Comparison of ENCODE assay signal across 12 cellular contexts in genomic region chr13:45512148-45512498, GRCh38. TPM values are rescaled to one million over a fixed set of nuclear protein-coding genes. Genes with fewer than 3 reads are reported as not detected.
DNase-seq lines count a peak whose midpoint lies in the region; ATAC-seq and FAIRE-seq lines count a peak whose summit lies in the region.
"Had no signal": no experiment of that assay in that cellular context is flagged by ENCODE, and none has a peak within 500 bp of the region (broad histone marks: within the 10 kb centered on the region; RNA-seq: fewer than 3 reads in every experiment).

No MANE protein-coding gene starts in this region.

- CTCF ChIA-PET in CD4-positive, alpha-beta memory T cell (lab: Charles Lee; ENCODE audit: partially characterized antibody), result interaction anchor here (0.6 to 1.8 kb wide), 7 partner anchors 8 to 809 kb away, joined by 3 to 6 read pairs (median 3); no protein-coding TSS in a partner anchor

- intact Hi-C loops in CD4-positive, alpha-beta memory T cell (cut with micrococcal nuclease), result loop anchor here (5.0 kb wide), 1 partner anchor 465 kb away; no protein-coding TSS in a partner anchor

- no peaks in the 10 kb centered on the region for H3K9me3 Mint-ChIP-seq in CD4-positive, alpha-beta memory T cell
- H3K9me3 Mint-ChIP-seq in activated naive CD8-positive, alpha-beta T cell treated with anti-CD3 and anti-CD28 coated beads for 36 hours, result no peaks in the 10 kb centered on the region
- H3K9me3 Mint-ChIP-seq: neural crest cell had no signal

- in situ Hi-C loops in GM23248 (cut with MboI), result no loop called here

- no peaks in the 10 kb centered on the region for H3K9me2 ChIP-seq in GM23248 (ENCODE audit: insufficient read depth)

- H3K4me3 Mint-ChIP-seq in CD4-positive, alpha-beta memory T cell, result no peak overlapping the region
- no peak overlapping the region for H3K4me3 Mint-ChIP-seq in activated naive CD8-positive, alpha-beta T cell treated with anti-CD3 and anti-CD28 coated beads for 36 hours
- H3K4me3 Mint-ChIP-seq: neural crest cell had no signal

- peaks cover 40 to 63% of the 10 kb centered on the region in 2 donors for H3K36me3 Mint-ChIP-seq in CD4-positive, alpha-beta memory T cell
- peaks cover 12% of the 10 kb centered on the region for H3K36me3 Mint-ChIP-seq in activated naive CD8-positive, alpha-beta T cell treated with anti-CD3 and anti-CD28 coated beads for 36 hours

- DNase-seq in CD4-positive, alpha-beta memory T cell, result no peak
- DNase-seq in GM23248, result peak; percentile 28
- no peak for DNase-seq in activated naive CD8-positive, alpha-beta T cell treated with anti-CD3 and anti-CD28 coated beads for 36 hours
- no peak for DNase-seq in NCI-H748 (lab: John Stamatoyannopoulos, UW; ENCODE audit: unreplicated experiment)
- DNase-seq: SHP77 treated with DMSO at 0.1 percent for 48 hours; stimulated activated CD4-positive, alpha-beta T cell treated with anti-CD3 and anti-CD28 coated beads, Interleukin-2, amount 100 ng/mL, for 48 hours had no signal

- no peaks in the 10 kb centered on the region for H3K27me3 Mint-ChIP-seq in CD4-positive, alpha-beta memory T cell
- no peaks in the 10 kb centered on the region for H3K27me3 Mint-ChIP-seq in activated naive CD8-positive, alpha-beta T cell treated with anti-CD3 and anti-CD28 coated beads for 36 hours

- H4K20me1 ChIP-seq in GM23248 (ENCODE audit: insufficient read depth), result no peaks in the 10 kb centered on the region; the same call in 1 of the 2 replicates

- WGBS in GM23248 (ENCODE audit: low coverage in 1 of 2, low lambda C conversion rate in 2 of 2, missing lambda C conversion rate in 2 of 2), 2 experiments, result 6 to 12% methylated on average over 1 of the region's 1 CpG

- H3K9me3 ChIP-seq in CD4-positive, alpha-beta memory T cell (ENCODE audit: control insufficient read depth in 1 of 2, low read length in 2 of 2), result no peaks in the 10 kb centered on the region
- no peaks in the 10 kb centered on the region for H3K9me3 ChIP-seq in GM23248 (ENCODE audit: low read depth)
- H3K9me3 ChIP-seq: esophagus muscularis mucosa had no signal

- peaks cover 3% of the 10 kb centered on the region for H3K4me1 ChIP-seq in CD4-positive, alpha-beta memory T cell (ENCODE audit: insufficient read depth, low read length)
- H3K4me1 ChIP-seq in GM23248 (ENCODE audit: insufficient read depth), result peaks cover 4% of the 10 kb centered on the region; the same call in 1 of the 2 replicates

- H3K9ac ChIP-seq in GM23248, result 0 out of 2 replicates have a peak overlapping the region, but pooled peaks have one; percentile 26

- H2AFZ ChIP-seq in GM23248, result no peak overlapping the region

- no peak overlapping the region for H3K27ac ChIP-seq in CD4-positive, alpha-beta memory T cell (ENCODE audit: low read depth, low read length)
- H3K27ac ChIP-seq in GM23248, result peak overlapping the region; percentile 55

- H3K27me3 ChIP-seq in CD4-positive, alpha-beta memory T cell (ENCODE audit: insufficient read depth, low read length), result no peaks in the 10 kb centered on the region
- no peaks in the 10 kb centered on the region for H3K27me3 ChIP-seq in GM23248 (replicated peaks; ENCODE audit: insufficient read depth)
- H3K27me3 ChIP-seq: esophagus muscularis mucosa had no signal

- no peak for ATAC-seq in GM18870 (IDR thresholded peaks at IDR 0.05; ENCODE audit: unreplicated experiment)
- no peak for ATAC-seq in GM21576 (IDR thresholded peaks at IDR 0.05; ENCODE audit: unreplicated experiment)

- no peak overlapping the region for H3K4me2 ChIP-seq in GM23248 (ENCODE audit: unreplicated experiment)

- FAIRE-seq in islet of Langerhans (lab: Jason Lieb, UNC), result peak; percentile 21

- POLR2A ChIA-PET in CD4-positive, alpha-beta memory T cell (lab: Charles Lee; ENCODE audit: partially characterized antibody), result no interaction called here

- H3K36me3 ChIP-seq in CD4-positive, alpha-beta memory T cell (ENCODE audit: insufficient read depth, low read length), result peaks cover 36% of the 10 kb centered on the region
- H3K36me3 ChIP-seq in GM23248 (ENCODE audit: low read depth), result peaks cover 55% of the 10 kb centered on the region

- H3K79me2 ChIP-seq in GM23248 (ENCODE audit: insufficient read depth), result peaks cover 5% of the 10 kb centered on the region

- H3K4me1 Mint-ChIP-seq in CD4-positive, alpha-beta memory T cell, result peaks cover 4 to 11% (median 8%) of the 10 kb centered on the region in 4 donors
- H3K4me1 Mint-ChIP-seq in activated naive CD8-positive, alpha-beta T cell treated with anti-CD3 and anti-CD28 coated beads for 36 hours, result peaks cover 25% of the 10 kb centered on the region

- H3F3A ChIP-seq in GM23248 (ENCODE audit: insufficient read depth), result peaks cover 36% of the 10 kb centered on the region

- H3K4me3 ChIP-seq in CD4-positive, alpha-beta memory T cell (ENCODE audit: low read length in 2 of 2), result no peak overlapping the region
- no peak overlapping the region for H3K4me3 ChIP-seq in GM23248
- H3K4me3 ChIP-seq: esophagus muscularis mucosa, lung had no signal

- peak overlapping the region; percentile 6 to 89 (median 62) for H3K27ac Mint-ChIP-seq in CD4-positive, alpha-beta memory T cell
- peak overlapping the region; percentile 56 for H3K27ac Mint-ChIP-seq in activated naive CD8-positive, alpha-beta T cell treated with anti-CD3 and anti-CD28 coated beads for 36 hours

RNA-seq across cellular contexts. Expression of gene COG3, which starts 47.4 kb away (rescaled TPM):
- 10 to 100 TPM; 51.1 to 59.8 TPM for total RNA-seq in CD4-positive, alpha-beta memory T cell
- 10 to 100 TPM; 28.8 to 29.5 TPM for polyA plus RNA-seq in CD4-positive, alpha-beta memory T cell
- total RNA-seq in GM23248 (2014; rRNA removed; shearing (Covaris generic)), result 17.9 and 26.7 TPM in 2 replicates
- polyA plus RNA-seq in GM23248 (2016; fragmentation: Nextera tagmentation; extraction: Ambion mirVana), result 16.6 and 19.3 TPM in 2 replicates
- total RNA-seq in activated naive CD8-positive, alpha-beta T cell treated with anti-CD3 and anti-CD28 coated beads for 36 hours, result 10 to 100 TPM; 17.1 to 17.4 TPM
